ENCODE assay signal across 1 cellular context in the genomic region with DNA sequence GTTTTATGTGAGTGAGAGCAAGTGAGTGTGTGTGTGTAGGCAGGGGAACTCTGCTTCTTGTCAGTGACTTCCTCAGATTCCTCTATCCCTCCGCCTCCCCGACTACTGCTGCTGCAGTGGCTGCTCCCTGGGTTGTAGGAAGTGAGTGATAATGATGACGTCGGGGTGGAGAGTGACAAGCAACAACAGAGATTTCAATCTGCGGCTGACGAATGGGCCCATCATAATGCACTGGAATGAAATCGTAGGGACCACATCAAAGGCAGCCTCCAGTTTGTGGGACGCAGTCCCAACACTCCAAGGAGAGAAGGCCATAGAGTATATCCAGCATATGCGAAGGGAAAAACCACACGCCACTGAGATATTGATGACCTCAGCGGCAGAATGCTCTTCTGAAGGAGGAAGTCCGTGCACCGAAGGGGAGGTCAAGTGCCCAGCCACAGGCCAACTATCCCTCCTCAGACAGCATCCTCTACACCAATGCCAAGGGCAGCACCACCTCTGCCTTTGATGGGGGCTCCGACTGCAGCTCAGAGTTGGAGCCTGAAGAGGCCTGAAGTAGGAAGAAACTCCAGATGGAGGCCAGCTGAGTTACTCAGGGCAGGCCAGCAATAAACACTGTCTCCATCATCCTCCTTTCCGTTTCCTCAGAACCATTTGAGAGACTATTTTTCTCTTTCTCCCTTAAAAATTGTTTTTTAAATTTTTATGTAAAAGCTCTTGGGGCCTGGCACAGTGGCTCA.
TF ChIP-seq lines count a peak whose summit lies in the region.

No MANE protein-coding gene starts in this region.

TF ChIP-seq in IMR-90, 13 proteins besides CTCF, POLR2A, EP300 and RAD21:
- TF ChIP-seq MAZ (IDR thresholded peaks at IDR 0.05; ENCODE audit: borderline replicate concordance, low read depth, low read length): no peak
- no peak for TF ChIP-seq CHD1 (IDR thresholded peaks at IDR 0.05; ENCODE audit: low read depth, low read length)
- TF ChIP-seq MAFK (IDR thresholded peaks at IDR 0.05; ENCODE audit: low read depth, low read length): no peak
- TF ChIP-seq NFE2L2 (IDR thresholded peaks at IDR 0.05; ENCODE audit: low read depth, low read length): no peak
- no peak for TF ChIP-seq RFX5 (IDR thresholded peaks at IDR 0.05; ENCODE audit: low read depth, low read length)
- TF ChIP-seq, protein P1, sequence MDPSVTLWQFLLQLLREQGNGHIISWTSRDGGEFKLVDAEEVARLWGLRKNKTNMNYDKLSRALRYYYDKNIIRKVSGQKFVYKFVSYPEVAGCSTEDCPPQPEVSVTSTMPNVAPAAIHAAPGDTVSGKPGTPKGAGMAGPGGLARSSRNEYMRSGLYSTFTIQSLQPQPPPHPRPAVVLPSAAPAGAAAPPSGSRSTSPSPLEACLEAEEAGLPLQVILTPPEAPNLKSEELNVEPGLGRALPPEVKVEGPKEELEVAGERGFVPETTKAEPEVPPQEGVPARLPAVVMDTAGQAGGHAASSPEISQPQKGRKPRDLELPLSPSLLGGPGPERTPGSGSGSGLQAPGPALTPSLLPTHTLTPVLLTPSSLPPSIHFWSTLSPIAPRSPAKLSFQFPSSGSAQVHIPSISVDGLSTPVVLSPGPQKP (IDR thresholded peaks at IDR 0.05; ENCODE audit: borderline replicate concordance, low read depth, low read length): no peak
- no peak for TF ChIP-seq RCOR1 (IDR thresholded peaks at IDR 0.05; ENCODE audit: insufficient replicate concordance, low read length)
